In genomic region chr19:39236527-39236926, GRCh38 we compare ENCODE assay signal across 1 cellular context.
TF ChIP-seq lines count a peak whose summit lies in the region.

No MANE protein-coding gene starts in this region.

TF ChIP-seq in HepG2, 621 proteins besides CTCF, POLR2A, EP300 and RAD21:
- TF ChIP-seq MTF2 (CRISPR knock-in tag; IDR thresholded peaks at IDR 0.05; ENCODE audit: borderline replicate concordance) (no peak), MLLT10 (CRISPR knock-in tag; IDR thresholded peaks at IDR 0.05) (no peak), ZNF597 (CRISPR knock-in tag; IDR thresholded peaks at IDR 0.05) (no peak), ZNF550 (CRISPR knock-in tag; IDR thresholded peaks at IDR 0.05; ENCODE audit: borderline replicate concordance) (no peak), ZNF326 (CRISPR knock-in tag; IDR thresholded peaks at IDR 0.05; ENCODE audit: borderline replicate concordance) (no peak)
